8 cellular contexts compared by ENCODE assay signal in genomic region chr15:77419836-77420609, GRCh38. TPM values are rescaled to one million over a fixed set of nuclear protein-coding genes. Genes with fewer than 3 reads are reported as not detected.
DNase-seq lines count a peak whose midpoint lies in the region; TF ChIP-seq lines count a peak whose summit lies in the region.

Gene PEAK1 (minus strand): TSS chr15:77420104. CDS start chr15:77181926, 238,178 bp downstream.

- TF ChIP-seq CTCF in GM20000 (IDR thresholded peaks at IDR 0.05; ENCODE audit: extremely low read depth, missing control alignments) = no peak

- peak; percentile 99 for DNase-seq in COLO668 (lab: John Stamatoyannopoulos, UW; ENCODE audit: unreplicated experiment)
- peak; percentile 96 for DNase-seq in GM20000 (ENCODE audit: low spot score)
- DNase-seq in HT-29 (ENCODE audit: low spot score) = peak; percentile 100
- DNase-seq in NK-92 treated with Interleukin-12 subunit alpha and Interleukin-12 subunit beta, amount 100 ng/mL, for 24 hours (lab: John Stamatoyannopoulos, UW) = peak; percentile 100
- DNase-seq in activated CD8-positive, alpha-beta memory T cell treated with anti-CD3 and anti-CD28 coated beads for 24 hours = peak; percentile 100
- DNase-seq in effector CD4-positive, alpha-beta T cell = peak; percentile 99
- DNase-seq in lung microvascular endothelial cell (ENCODE audit: low read depth in 2 of 2) = peak; percentile 99
- DNase-seq in stimulated activated CD4-positive, alpha-beta T cell treated with anti-CD3 and anti-CD28 coated beads, TNF-alpha, amount 100 ng/mL, for 4 hours (ENCODE audit: low read depth in 3 of 3) = peak; percentile 99

RNA-seq across cellular contexts. Expression of gene PEAK1, which starts in this region (rescaled TPM):
- 15.7 and 25.9 TPM in 2 replicates for total RNA-seq in HT-29 (2014; rRNA removed; shearing (Covaris generic))
- total RNA-seq in lung microvascular endothelial cell = 61.9 and 71.8 TPM in 2 replicates

Comparison
In these comparisons a context has a peak if more than half of its experiments do, and no peak if none do; other contexts are left out.
1. Peak in every context shown above with its lines: DNase-seq.